ENCODE assay signal across 1 cellular context in genomic region chr9:133406480-133407307, GRCh38.
A peak's percentile ranks its signal among the peaks of the same experiment; 100 is the strongest.
TF ChIP-seq lines count a peak whose summit lies in the region.

No MANE protein-coding gene starts in this region.

TF ChIP-seq in HepG2, 621 proteins besides CTCF, POLR2A, EP300 and RAD21 (continued from another document):
- TF ChIP-seq, protein P1, sequence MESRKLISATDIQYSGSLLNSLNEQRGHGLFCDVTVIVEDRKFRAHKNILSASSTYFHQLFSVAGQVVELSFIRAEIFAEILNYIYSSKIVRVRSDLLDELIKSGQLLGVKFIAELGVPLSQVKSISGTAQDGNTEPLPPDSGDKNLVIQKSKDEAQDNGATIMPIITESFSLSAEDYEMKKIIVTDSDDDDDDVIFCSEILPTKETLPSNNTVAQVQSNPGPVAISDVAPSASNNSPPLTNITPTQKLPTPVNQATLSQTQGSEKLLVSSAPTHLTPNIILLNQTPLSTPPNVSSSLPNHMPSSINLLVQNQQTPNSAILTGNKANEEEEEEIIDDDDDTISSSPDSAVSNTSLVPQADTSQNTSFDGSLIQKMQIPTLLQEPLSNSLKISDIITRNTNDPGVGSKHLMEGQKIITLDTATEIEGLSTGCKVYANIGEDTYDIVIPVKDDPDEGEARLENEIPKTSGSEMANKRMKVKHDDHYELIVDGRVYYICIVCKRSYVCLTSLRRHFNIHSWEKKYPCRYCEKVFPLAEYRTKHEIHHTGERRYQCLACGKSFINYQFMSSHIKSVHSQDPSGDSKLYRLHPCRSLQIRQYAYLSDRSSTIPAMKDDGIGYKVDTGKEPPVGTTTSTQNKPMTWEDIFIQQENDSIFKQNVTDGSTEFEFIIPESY (CRISPR knock-in tag; IDR thresholded peaks at IDR 0.05), result peak; percentile 96
- peak; percentile 78 for TF ChIP-seq CREB1 (IDR thresholded peaks at IDR 0.05)
- no peak for TF ChIP-seq CREB1 (CRISPR knock-in tag; IDR thresholded peaks at IDR 0.05)
- TF ChIP-seq, protein P2, sequence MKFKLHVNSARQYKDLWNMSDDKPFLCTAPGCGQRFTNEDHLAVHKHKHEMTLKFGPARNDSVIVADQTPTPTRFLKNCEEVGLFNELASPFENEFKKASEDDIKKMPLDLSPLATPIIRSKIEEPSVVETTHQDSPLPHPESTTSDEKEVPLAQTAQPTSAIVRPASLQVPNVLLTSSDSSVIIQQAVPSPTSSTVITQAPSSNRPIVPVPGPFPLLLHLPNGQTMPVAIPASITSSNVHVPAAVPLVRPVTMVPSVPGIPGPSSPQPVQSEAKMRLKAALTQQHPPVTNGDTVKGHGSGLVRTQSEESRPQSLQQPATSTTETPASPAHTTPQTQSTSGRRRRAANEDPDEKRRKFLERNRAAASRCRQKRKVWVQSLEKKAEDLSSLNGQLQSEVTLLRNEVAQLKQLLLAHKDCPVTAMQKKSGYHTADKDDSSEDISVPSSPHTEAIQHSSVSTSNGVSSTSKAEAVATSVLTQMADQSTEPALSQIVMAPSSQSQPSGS (CRISPR knock-in tag; IDR thresholded peaks at IDR 0.05), result peak; percentile 50; the same call in 1 of the 2 replicates
- peak; percentile 52 for TF ChIP-seq SALL1 (CRISPR knock-in tag; IDR thresholded peaks at IDR 0.05)
- peak; percentile 66 for TF ChIP-seq ZNF687 (CRISPR knock-in tag; IDR thresholded peaks at IDR 0.05)
- TF ChIP-seq, protein P3, sequence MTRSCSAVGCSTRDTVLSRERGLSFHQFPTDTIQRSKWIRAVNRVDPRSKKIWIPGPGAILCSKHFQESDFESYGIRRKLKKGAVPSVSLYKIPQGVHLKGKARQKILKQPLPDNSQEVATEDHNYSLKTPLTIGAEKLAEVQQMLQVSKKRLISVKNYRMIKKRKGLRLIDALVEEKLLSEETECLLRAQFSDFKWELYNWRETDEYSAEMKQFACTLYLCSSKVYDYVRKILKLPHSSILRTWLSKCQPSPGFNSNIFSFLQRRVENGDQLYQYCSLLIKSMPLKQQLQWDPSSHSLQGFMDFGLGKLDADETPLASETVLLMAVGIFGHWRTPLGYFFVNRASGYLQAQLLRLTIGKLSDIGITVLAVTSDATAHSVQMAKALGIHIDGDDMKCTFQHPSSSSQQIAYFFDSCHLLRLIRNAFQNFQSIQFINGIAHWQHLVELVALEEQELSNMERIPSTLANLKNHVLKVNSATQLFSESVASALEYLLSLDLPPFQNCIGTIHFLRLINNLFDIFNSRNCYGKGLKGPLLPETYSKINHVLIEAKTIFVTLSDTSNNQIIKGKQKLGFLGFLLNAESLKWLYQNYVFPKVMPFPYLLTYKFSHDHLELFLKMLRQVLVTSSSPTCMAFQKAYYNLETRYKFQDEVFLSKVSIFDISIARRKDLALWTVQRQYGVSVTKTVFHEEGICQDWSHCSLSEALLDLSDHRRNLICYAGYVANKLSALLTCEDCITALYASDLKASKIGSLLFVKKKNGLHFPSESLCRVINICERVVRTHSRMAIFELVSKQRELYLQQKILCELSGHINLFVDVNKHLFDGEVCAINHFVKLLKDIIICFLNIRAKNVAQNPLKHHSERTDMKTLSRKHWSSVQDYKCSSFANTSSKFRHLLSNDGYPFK (CRISPR knock-in tag; IDR thresholded peaks at IDR 0.05; ENCODE audit: borderline replicate concordance), result 0 out of 2 replicates have a peak, but pooled peaks have one; percentile 61
- no peak for TF ChIP-seq FOXM1 (CRISPR knock-in tag; IDR thresholded peaks at IDR 0.05)
- TF ChIP-seq RFX3 (CRISPR knock-in tag; IDR thresholded peaks at IDR 0.05), result no peak
- TF ChIP-seq FOXP1 (IDR thresholded peaks at IDR 0.05), result no peak
- TF ChIP-seq FOXP1 (CRISPR knock-in tag; IDR thresholded peaks at IDR 0.05), result no peak
- TF ChIP-seq ZNF33A (CRISPR knock-in tag; IDR thresholded peaks at IDR 0.05; ENCODE audit: borderline replicate concordance), result no peak
- TF ChIP-seq TBX2 (CRISPR knock-in tag; IDR thresholded peaks at IDR 0.05; ENCODE audit: borderline replicate concordance), result peak; percentile 59
- peak; percentile 19 for TF ChIP-seq TBL1XR1 (IDR thresholded peaks at IDR 0.05; ENCODE audit: borderline replicate concordance, low read length, partially characterized antibody)
- TF ChIP-seq ZNF362 (CRISPR knock-in tag; IDR thresholded peaks at IDR 0.05; ENCODE audit: borderline replicate concordance), result no peak
- peak; percentile 39 for TF ChIP-seq ZFP91 (CRISPR knock-in tag; IDR thresholded peaks at IDR 0.05; ENCODE audit: borderline replicate concordance)
- TF ChIP-seq FOXC1 (CRISPR knock-in tag; IDR thresholded peaks at IDR 0.05; ENCODE audit: borderline replicate concordance), result 0 out of 2 replicates have a peak, but pooled peaks have one; percentile 54
- peak; percentile 55; the same call in 1 of the 2 replicates for TF ChIP-seq SAP130 (CRISPR knock-in tag; IDR thresholded peaks at IDR 0.05; ENCODE audit: low read depth)
